Comparison of ENCODE assay signal across 20 cellular contexts in the genomic region with DNA sequence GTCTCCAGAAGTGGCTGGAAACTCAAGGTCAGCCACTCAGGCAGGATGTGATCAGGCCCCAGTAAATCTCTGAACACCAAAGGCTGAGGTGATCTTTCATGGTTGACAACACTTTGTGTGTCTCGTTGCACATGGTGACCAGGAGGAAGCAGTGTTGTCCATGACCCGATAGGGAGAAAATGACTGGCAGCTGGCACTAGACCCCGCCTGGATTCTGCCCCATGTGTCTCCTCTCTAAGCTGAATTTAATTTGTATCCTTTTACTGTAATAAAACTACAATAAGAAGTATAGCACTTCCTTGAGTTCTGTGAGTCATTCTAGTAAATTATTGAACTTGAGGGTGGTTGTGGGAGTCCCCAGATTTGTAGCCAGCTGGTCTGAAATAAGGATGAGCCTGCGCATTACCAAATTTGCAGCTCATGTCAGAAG. TPM values are rescaled to one million over a fixed set of nuclear protein-coding genes. Genes with fewer than 3 reads are reported as not detected.
A peak's percentile ranks its signal among the peaks of the same experiment; 100 is the strongest.
DNase-seq lines count a peak whose midpoint lies in the region; ATAC-seq, FAIRE-seq and TF ChIP-seq lines count a peak whose summit lies in the region.
"Had no signal": no experiment of that assay in that cellular context is flagged by ENCODE, and none has a peak within 500 bp of the region (broad histone marks: within the 10 kb centered on the region; RNA-seq: fewer than 3 reads in every experiment).

No MANE protein-coding gene starts in this region.

- no peak for FAIRE-seq in D721Med (lab: Jason Lieb, UNC)
- FAIRE-seq: islet of Langerhans had no signal

- no peaks in the 10 kb centered on the region for H3K27me3 Mint-ChIP-seq in activated T-helper 1 cell treated with anti-CD3 and anti-CD28 coated beads, Interleukin-12 subunit alpha, Interleukin-12 subunit beta, Interleukin-2, Interleukin-4 antibody, amounts not matched to agents 30 ng/mL and 10 ng/mL and 1 ng/mL, durations not matched to agents 14 hours and 24 hours and 36 hours (ENCODE audit: insufficient read depth)
- H3K27me3 Mint-ChIP-seq: activated naive CD8-positive, alpha-beta T cell treated with anti-CD3 and anti-CD28 coated beads, Interleukin-2, amount 10 ng/mL, durations not matched to agents 7 days and 5 days had no signal

- H3K27ac Mint-ChIP-seq in activated T-helper 1 cell treated with anti-CD3 and anti-CD28 coated beads, Interleukin-12 subunit alpha, Interleukin-12 subunit beta, Interleukin-2, Interleukin-4 antibody, amounts not matched to agents 30 ng/mL and 10 ng/mL and 1 ng/mL, durations not matched to agents 14 hours and 24 hours and 36 hours, result no peak overlapping the region
- H3K27ac Mint-ChIP-seq: activated B cell treated with CpG ODN at 0.5 μM for 24 hours; activated naive CD8-positive, alpha-beta T cell treated with anti-CD3 and anti-CD28 coated beads, Interleukin-2, amount 10 ng/mL, durations not matched to agents 7 days and 5 days; IgD-negative memory B cell; stimulated activated naive CD8-positive, alpha-beta T cell treated with anti-CD3 and anti-CD28 coated beads, Interleukin-15, amount 100 ng/mL, for 72 hours had no signal

- H3K9me3 Mint-ChIP-seq in activated T-helper 1 cell treated with anti-CD3 and anti-CD28 coated beads, Interleukin-12 subunit alpha, Interleukin-12 subunit beta, Interleukin-2, Interleukin-4 antibody, amounts not matched to agents 30 ng/mL and 10 ng/mL and 1 ng/mL, durations not matched to agents 14 hours and 24 hours and 36 hours, result no peaks in the 10 kb centered on the region
- H3K9me3 Mint-ChIP-seq: activated B cell treated with CpG ODN at 0.5 μM for 24 hours; activated naive CD8-positive, alpha-beta T cell treated with anti-CD3 and anti-CD28 coated beads, Interleukin-2, amount 10 ng/mL, durations not matched to agents 7 days and 5 days; IgD-negative memory B cell; stimulated activated naive CD8-positive, alpha-beta T cell treated with anti-CD3 and anti-CD28 coated beads, Interleukin-15, amount 100 ng/mL, for 72 hours had no signal

- H3K36me3 Mint-ChIP-seq in activated T-helper 1 cell treated with anti-CD3 and anti-CD28 coated beads, Interleukin-12 subunit alpha, Interleukin-12 subunit beta, Interleukin-2, Interleukin-4 antibody, amounts not matched to agents 30 ng/mL and 10 ng/mL and 1 ng/mL, durations not matched to agents 14 hours and 24 hours and 36 hours (ENCODE audit: low read depth), result no peaks in the 10 kb centered on the region
- H3K36me3 Mint-ChIP-seq: activated naive CD8-positive, alpha-beta T cell treated with anti-CD3 and anti-CD28 coated beads, Interleukin-2, amount 10 ng/mL, durations not matched to agents 7 days and 5 days; IgD-negative memory B cell had no signal

- intact Hi-C loops in left colon (cut with DNase I, micrococcal nuclease), result no loop called here
- intact Hi-C loops in activated T-helper 1 cell treated with anti-CD3 and anti-CD28 coated beads, Interleukin-12 subunit alpha, Interleukin-12 subunit beta, Interleukin-2, Interleukin-4 antibody, amounts not matched to agents 30 ng/mL and 10 ng/mL and 1 ng/mL, durations not matched to agents 14 hours and 24 hours and 36 hours (cut with micrococcal nuclease), result no loop called here

- no peaks in the 10 kb centered on the region for H3K4me1 Mint-ChIP-seq in activated T-helper 1 cell treated with anti-CD3 and anti-CD28 coated beads, Interleukin-12 subunit alpha, Interleukin-12 subunit beta, Interleukin-2, Interleukin-4 antibody, amounts not matched to agents 30 ng/mL and 10 ng/mL and 1 ng/mL, durations not matched to agents 14 hours and 24 hours and 36 hours (ENCODE audit: low read depth)
- H3K4me1 Mint-ChIP-seq: activated B cell treated with CpG ODN at 0.5 μM for 24 hours; activated naive CD8-positive, alpha-beta T cell treated with anti-CD3 and anti-CD28 coated beads, Interleukin-2, amount 10 ng/mL, durations not matched to agents 7 days and 5 days; IgD-negative memory B cell; stimulated activated naive CD8-positive, alpha-beta T cell treated with anti-CD3 and anti-CD28 coated beads, Interleukin-15, amount 100 ng/mL, for 72 hours had no signal

- H3K4me3 Mint-ChIP-seq in activated T-helper 1 cell treated with anti-CD3 and anti-CD28 coated beads, Interleukin-12 subunit alpha, Interleukin-12 subunit beta, Interleukin-2, Interleukin-4 antibody, amounts not matched to agents 30 ng/mL and 10 ng/mL and 1 ng/mL, durations not matched to agents 14 hours and 24 hours and 36 hours, result no peak overlapping the region
- H3K4me3 Mint-ChIP-seq: activated B cell treated with CpG ODN at 0.5 μM for 24 hours; activated naive CD8-positive, alpha-beta T cell treated with anti-CD3 and anti-CD28 coated beads, Interleukin-2, amount 10 ng/mL, durations not matched to agents 7 days and 5 days; IgD-negative memory B cell; stimulated activated naive CD8-positive, alpha-beta T cell treated with anti-CD3 and anti-CD28 coated beads, Interleukin-15, amount 100 ng/mL, for 72 hours had no signal

- DNase-seq in left colon (peak; percentile 8 to 41), D721Med (ENCODE audit: insufficient read length, low spot score) (no peak), NCI-H2029 treated with DMSO at 0.1 percent for 48 hours (lab: John Stamatoyannopoulos, UW) (no peak)
- no peak for DNase-seq in activated T-helper 1 cell treated with anti-CD3 and anti-CD28 coated beads, Interleukin-12 subunit alpha, Interleukin-12 subunit beta, Interleukin-2, Interleukin-4 antibody, amounts not matched to agents 30 ng/mL and 10 ng/mL and 1 ng/mL, durations not matched to agents 14 hours and 24 hours and 36 hours (ENCODE audit: low spot score)
- DNase-seq: activated B cell treated with CpG ODN at 0.5 μM for 24 hours; activated naive CD8-positive, alpha-beta T cell treated with anti-CD3 and anti-CD28 coated beads, Interleukin-2, amount 10 ng/mL, durations not matched to agents 7 days and 5 days; C1 segment of cervical spinal cord; cerebellar nuclear complex; midbrain; NCI-H1417; NCI-H524; stimulated activated naive CD8-positive, alpha-beta T cell treated with anti-CD3 and anti-CD28 coated beads, Interleukin-15, amount 100 ng/mL, for 72 hours had no signal

- peak; percentile 60 for ATAC-seq in GM19043 (IDR thresholded peaks at IDR 0.05; ENCODE audit: low read depth, unreplicated experiment)
- peak; percentile 79 for ATAC-seq in HG02678 (IDR thresholded peaks at IDR 0.05; ENCODE audit: unreplicated experiment)
- peak; percentile 70 for ATAC-seq in HG03457 (IDR thresholded peaks at IDR 0.05; ENCODE audit: unreplicated experiment)
- peak; percentile 89 for ATAC-seq in left colon
- ATAC-seq: stimulated activated naive CD8-positive, alpha-beta T cell treated with anti-CD3 and anti-CD28 coated beads, Interleukin-15, amount 100 ng/mL, for 72 hours had no signal

- TF ChIP-seq CTCF in D721Med (IDR thresholded peaks at IDR 0.05; ENCODE audit: insufficient read depth, missing control alignments), result no peak

RNA-seq across cellular contexts. Expression of a gene that starts 55.7 kb away (rescaled TPM):
- under 1 TPM in 1 of 2 donors, not detected in 1; 0.06 TPM for total RNA-seq in left colon
- not detected in 2 replicates for total RNA-seq in activated T-helper 1 cell treated with anti-CD3 and anti-CD28 coated beads, Interleukin-12 subunit alpha, Interleukin-12 subunit beta, Interleukin-2, Interleukin-4 antibody, amounts not matched to agents 30 ng/mL and 10 ng/mL and 1 ng/mL, durations not matched to agents 14 hours and 24 hours and 36 hours
- total RNA-seq: activated B cell treated with CpG ODN at 0.5 μM for 24 hours; activated naive CD8-positive, alpha-beta T cell treated with anti-CD3 and anti-CD28 coated beads, Interleukin-2, amount 10 ng/mL, durations not matched to agents 7 days and 5 days; glomerular endothelial cell; osteocyte; RPMI7951 had no signal

Comparison
In these comparisons a context has a peak if more than half of its experiments do, and no peak if none do; other contexts are left out.
1. DNase-seq: peak in left colon (2 of 2); none in D721Med (single experiment), NCI-H2029 treated with DMSO at 0.1 percent for 48 hours (single experiment) and activated T-helper 1 cell treated with anti-CD3 and anti-CD28 coated beads, Interleukin-12 subunit alpha, Interleukin-12 subunit beta, Interleukin-2, Interleukin-4 antibody, amounts not matched to agents 30 ng/mL and 10 ng/mL and 1 ng/mL, durations not matched to agents 14 hours and 24 hours and 36 hours (single experiment).
2. Peak in every context shown above with its lines, with median percentiles within 50 percentile points of each other: ATAC-seq.